12 cellular contexts compared by ENCODE assay signal in genomic region chr6:112466378-112467151, GRCh38.
DNase-seq lines count a peak whose midpoint lies in the region; ATAC-seq and TF ChIP-seq lines count a peak whose summit lies in the region.
"Had no signal": no experiment of that assay in that cellular context is flagged by ENCODE, and none has a peak within 500 bp of the region (broad histone marks: within the 10 kb centered on the region; RNA-seq: fewer than 3 reads in every experiment).

No MANE protein-coding gene starts in this region.

- no peak overlapping the region for H3K9ac ChIP-seq in endodermal cell (ENCODE audit: extremely low read depth, low read length, poor library complexity, severe bottlenecking)

- WGBS in right cardiac atrium: 85% methylated on average over 1 of the region's 1 CpG
- 90 to 100% methylated on average over 1 of the region's 1 CpG for WGBS in endodermal cell (ENCODE audit: insufficient coverage in 1 of 2, insufficient read length in 1 of 2), 2 experiments

- ATAC-seq in GM18519 (IDR thresholded peaks at IDR 0.05; ENCODE audit: low FRiP score, unreplicated experiment): peak; percentile 94
- peak; percentile 73 for ATAC-seq in HG02759 (IDR thresholded peaks at IDR 0.05; ENCODE audit: unreplicated experiment)
- peak; percentile 89 for ATAC-seq in foreskin keratinocyte
- ATAC-seq in right cardiac atrium: no peak
- no peak for ATAC-seq in stimulated activated memory B cell treated with anti-CD40 and anti-IgM and Interleukin-4, amounts not matched to agents 10 μg/mL and 1 μg/mL and 100 μg/mL, for 72 hours

- H3K4me3 ChIP-seq in right cardiac atrium (ENCODE audit: low read length) (no peak overlapping the region), endodermal cell (ENCODE audit: low read length) (no peak overlapping the region)

- H3K27me3 ChIP-seq in foreskin keratinocyte: no peaks in the 10 kb centered on the region
- H3K27me3 ChIP-seq in right cardiac atrium (ENCODE audit: control insufficient read depth, insufficient read depth): no peaks in the 10 kb centered on the region
- no peaks in the 10 kb centered on the region for H3K27me3 ChIP-seq in endodermal cell (ENCODE audit: control insufficient read depth, insufficient read depth, low read length, poor library complexity, severe bottlenecking)

- no peaks in the 10 kb centered on the region for H3K27me3 Mint-ChIP-seq in endodermal cell (ENCODE audit: insufficient read depth)
- H3K27me3 Mint-ChIP-seq in stimulated activated memory B cell treated with anti-CD40 and anti-IgM and Interleukin-4, amounts not matched to agents 10 μg/mL and 1 μg/mL and 100 μg/mL, for 72 hours: no peaks in the 10 kb centered on the region

- no peaks in the 10 kb centered on the region for H3K9me3 Mint-ChIP-seq in endodermal cell
- H3K9me3 Mint-ChIP-seq in stimulated activated memory B cell treated with anti-CD40 and anti-IgM and Interleukin-4, amounts not matched to agents 10 μg/mL and 1 μg/mL and 100 μg/mL, for 72 hours: peaks cover 3% of the 10 kb centered on the region

- H3K27ac ChIP-seq in foreskin keratinocyte (no peak overlapping the region), right cardiac atrium (ENCODE audit: low read length) (no peak overlapping the region), endodermal cell (ENCODE audit: low read depth, low read length) (no peak overlapping the region)

- DNase-seq in NAMALWA (ENCODE audit: low spot score): peak; percentile 61
- DNase-seq in foreskin keratinocyte: peak; percentile 83 to 90
- DNase-seq in right cardiac atrium: no peak
- no peak for DNase-seq in activated effector memory CD4-positive, alpha-beta T cell treated with Interleukin-2 at 50 U/mL for 16 hours
- DNase-seq in endodermal cell: no peak
- DNase-seq: activated CD4-positive, alpha-beta T cell treated with anti-CD3 and anti-CD28 coated beads, Interleukin-2, amount 50 U/mL, for 48 hours; erythroblast; NCI-H1092 had no signal

- no peaks in the 10 kb centered on the region for H3K9me3 ChIP-seq in right cardiac atrium (ENCODE audit: control insufficient read depth, low read length)
- no peaks in the 10 kb centered on the region for H3K9me3 ChIP-seq in endodermal cell (ENCODE audit: control insufficient read depth, low read length)

- H3K4me3 Mint-ChIP-seq in endodermal cell: no peak overlapping the region
- no peak overlapping the region for H3K4me3 Mint-ChIP-seq in stimulated activated memory B cell treated with anti-CD40 and anti-IgM and Interleukin-4, amounts not matched to agents 10 μg/mL and 1 μg/mL and 100 μg/mL, for 72 hours
- H3K4me3 Mint-ChIP-seq: neural crest cell had no signal

- H3K27ac Mint-ChIP-seq in endodermal cell: no peak overlapping the region
- no peak overlapping the region for H3K27ac Mint-ChIP-seq in stimulated activated memory B cell treated with anti-CD40 and anti-IgM and Interleukin-4, amounts not matched to agents 10 μg/mL and 1 μg/mL and 100 μg/mL, for 72 hours

- H3K36me3 ChIP-seq in endodermal cell (ENCODE audit: control insufficient read depth, insufficient read depth, low read length): no peaks in the 10 kb centered on the region

- no peaks in the 10 kb centered on the region for H3K36me3 Mint-ChIP-seq in endodermal cell (ENCODE audit: low read depth)
- H3K36me3 Mint-ChIP-seq in stimulated activated memory B cell treated with anti-CD40 and anti-IgM and Interleukin-4, amounts not matched to agents 10 μg/mL and 1 μg/mL and 100 μg/mL, for 72 hours: no peaks in the 10 kb centered on the region

- intact Hi-C loops in right cardiac atrium (cut with DNase I): no loop called here

- peaks cover 16% of the 10 kb centered on the region for H3K4me1 ChIP-seq in foreskin keratinocyte
- H3K4me1 ChIP-seq in right cardiac atrium (ENCODE audit: control insufficient read depth, insufficient read depth, low read length): peaks cover 1% of the 10 kb centered on the region
- H3K4me1 ChIP-seq in endodermal cell (ENCODE audit: control insufficient read depth, insufficient read depth, low read length): no peaks in the 10 kb centered on the region

- H3K4me1 Mint-ChIP-seq in endodermal cell: no peaks in the 10 kb centered on the region
- H3K4me1 Mint-ChIP-seq in stimulated activated memory B cell treated with anti-CD40 and anti-IgM and Interleukin-4, amounts not matched to agents 10 μg/mL and 1 μg/mL and 100 μg/mL, for 72 hours: no peaks in the 10 kb centered on the region

- TF ChIP-seq CTCF in foreskin keratinocyte (conservative IDR thresholded peaks at IDR 0.05) (no peak), endodermal cell (conservative IDR thresholded peaks at IDR 0.05) (no peak)

Comparison
In these comparisons a context has a peak if more than half of its experiments do, and no peak if none do; other contexts are left out.
1. ATAC-seq: peak in GM18519 (single experiment), HG02759 (single experiment) and foreskin keratinocyte (single experiment); none in right cardiac atrium (0 of 2) and stimulated activated memory B cell treated with anti-CD40 and anti-IgM and Interleukin-4, amounts not matched to agents 10 μg/mL and 1 μg/mL and 100 μg/mL, for 72 hours (single experiment).
2. DNase-seq: peak in NAMALWA (single experiment) and foreskin keratinocyte (2 of 2); none in right cardiac atrium (0 of 3), activated effector memory CD4-positive, alpha-beta T cell treated with Interleukin-2 at 50 U/mL for 16 hours (single experiment) and endodermal cell (single experiment).